ENCODE assay signal across 1 cellular context in the genomic region with DNA sequence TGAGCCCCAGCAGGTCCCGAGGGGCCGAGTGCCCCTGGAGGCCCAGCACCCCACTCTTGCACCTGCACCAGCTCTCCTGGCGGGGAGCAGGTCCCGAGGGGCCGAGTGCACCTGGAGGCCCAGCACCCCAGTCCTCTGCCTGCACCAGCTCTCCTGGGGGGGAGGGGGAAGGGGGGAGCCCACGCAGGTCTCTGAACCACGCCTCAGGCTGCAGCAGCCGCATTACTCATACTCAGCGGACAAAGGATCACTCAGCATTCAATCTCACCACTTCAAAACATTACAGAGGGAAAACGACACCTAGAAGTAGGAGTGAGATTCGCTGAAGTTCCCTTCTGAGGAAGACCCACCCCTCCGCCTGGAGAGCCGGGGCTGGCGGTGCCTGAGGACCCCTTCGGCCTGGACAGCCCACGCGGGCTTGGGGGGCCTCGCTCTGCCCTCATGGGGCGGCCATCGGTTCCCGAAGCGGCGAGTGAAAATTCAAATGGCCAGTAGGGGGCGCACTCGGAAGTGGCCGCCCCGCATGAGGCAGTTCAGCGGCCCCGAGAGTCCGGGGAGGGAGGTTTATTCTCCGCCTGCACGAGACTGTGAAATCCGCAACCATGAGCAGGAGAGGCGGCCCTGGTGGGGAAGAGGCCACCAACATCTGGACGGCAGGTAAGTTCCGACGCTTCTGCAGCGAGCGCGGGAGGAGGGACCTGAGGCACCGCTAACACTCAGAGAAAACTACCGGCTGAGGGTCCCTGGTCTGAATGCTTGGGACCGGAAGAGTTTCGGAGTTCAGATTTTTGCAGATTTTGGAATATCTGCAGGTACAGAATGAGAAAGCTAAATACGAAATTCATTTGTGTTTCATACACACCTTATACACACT.
TF ChIP-seq lines count a peak whose summit lies in the region.

No MANE protein-coding gene starts in this region.

TF ChIP-seq in SK-N-SH, 30 proteins besides CTCF, POLR2A, EP300 and RAD21 (continued from another document):
- peak; percentile 22; the same call in 1 of the 2 replicates for TF ChIP-seq TAF1 (IDR thresholded peaks at IDR 0.05; ENCODE audit: borderline replicate concordance, low read depth, low read length)
- TF ChIP-seq, protein P1, sequence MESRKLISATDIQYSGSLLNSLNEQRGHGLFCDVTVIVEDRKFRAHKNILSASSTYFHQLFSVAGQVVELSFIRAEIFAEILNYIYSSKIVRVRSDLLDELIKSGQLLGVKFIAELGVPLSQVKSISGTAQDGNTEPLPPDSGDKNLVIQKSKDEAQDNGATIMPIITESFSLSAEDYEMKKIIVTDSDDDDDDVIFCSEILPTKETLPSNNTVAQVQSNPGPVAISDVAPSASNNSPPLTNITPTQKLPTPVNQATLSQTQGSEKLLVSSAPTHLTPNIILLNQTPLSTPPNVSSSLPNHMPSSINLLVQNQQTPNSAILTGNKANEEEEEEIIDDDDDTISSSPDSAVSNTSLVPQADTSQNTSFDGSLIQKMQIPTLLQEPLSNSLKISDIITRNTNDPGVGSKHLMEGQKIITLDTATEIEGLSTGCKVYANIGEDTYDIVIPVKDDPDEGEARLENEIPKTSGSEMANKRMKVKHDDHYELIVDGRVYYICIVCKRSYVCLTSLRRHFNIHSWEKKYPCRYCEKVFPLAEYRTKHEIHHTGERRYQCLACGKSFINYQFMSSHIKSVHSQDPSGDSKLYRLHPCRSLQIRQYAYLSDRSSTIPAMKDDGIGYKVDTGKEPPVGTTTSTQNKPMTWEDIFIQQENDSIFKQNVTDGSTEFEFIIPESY (IDR thresholded peaks at IDR 0.05; ENCODE audit: borderline replicate concordance, low read depth) = no peak
- TF ChIP-seq RXRA (IDR thresholded peaks at IDR 0.05; ENCODE audit: borderline replicate concordance, low read depth) = no peak
- TF ChIP-seq, protein P2, sequence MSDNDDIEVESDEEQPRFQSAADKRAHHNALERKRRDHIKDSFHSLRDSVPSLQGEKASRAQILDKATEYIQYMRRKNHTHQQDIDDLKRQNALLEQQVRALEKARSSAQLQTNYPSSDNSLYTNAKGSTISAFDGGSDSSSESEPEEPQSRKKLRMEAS (IDR thresholded peaks at IDR 0.05; ENCODE audit: low read depth) = peak; percentile 61
- peak; percentile 46; the same call in 1 of the 2 replicates for TF ChIP-seq MXI1 (IDR thresholded peaks at IDR 0.05; ENCODE audit: low read depth, low read length)
- TF ChIP-seq SIN3A (IDR thresholded peaks at IDR 0.05; ENCODE audit: borderline replicate concordance, low read depth, low read length) = 0 out of 2 replicates have a peak, but pooled peaks have one; percentile 19
- TF ChIP-seq YY1 (IDR thresholded peaks at IDR 0.05; ENCODE audit: low read depth) = 0 out of 2 replicates have a peak, but pooled peaks have one; percentile 71
- no peak for TF ChIP-seq MEF2A (IDR thresholded peaks at IDR 0.05; ENCODE audit: borderline replicate concordance, low read depth)
- no peak for TF ChIP-seq POLR2AphosphoS5 (IDR thresholded peaks at IDR 0.05; ENCODE audit: low read depth, low read length)
